In genomic region chr14:103880986-103881926, GRCh38 we compare ENCODE assay signal across 1 cellular context.
TF ChIP-seq lines count a peak whose summit lies in the region.

No MANE protein-coding gene starts in this region.

TF ChIP-seq in A549, 52 proteins besides CTCF, POLR2A, EP300 and RAD21 (continued from another document):
- TF ChIP-seq BHLHE40 (IDR thresholded peaks at IDR 0.05; ENCODE audit: low read depth, low read length) (no peak), CBX8 (IDR thresholded peaks at IDR 0.05) (no peak), RCOR1 (IDR thresholded peaks at IDR 0.05; ENCODE audit: low read depth, low read length) (no peak), NFE2L2 (conservative IDR thresholded peaks at IDR 0.05; ENCODE audit: low read length) (no peak), HOXB5 (CRISPR knock-in tag; IDR thresholded peaks at IDR 0.05) (no peak)
